10 cellular contexts compared by ENCODE assay signal in genomic region chr18:79356435-79356834, GRCh38.
DNase-seq lines count a peak whose midpoint lies in the region; ATAC-seq and TF ChIP-seq lines count a peak whose summit lies in the region.
"Had no signal": no experiment of that assay in that cellular context is flagged by ENCODE, and none has a peak within 500 bp of the region (broad histone marks: within the 10 kb centered on the region; RNA-seq: fewer than 3 reads in every experiment).

No MANE protein-coding gene starts in this region.

- TF ChIP-seq CTCF in GM13977 (IDR thresholded peaks at IDR 0.05; ENCODE audit: extremely low read depth, insufficient read depth, missing control alignments) = no peak

- peak; percentile 47 for DNase-seq in GM13977 (ENCODE audit: low spot score)
- DNase-seq in cerebellar cortex (ENCODE audit: low spot score) = no peak
- no peak for DNase-seq in C1 segment of cervical spinal cord (lab: John Stamatoyannopoulos, UW)
- no peak for DNase-seq in amygdala (lab: John Stamatoyannopoulos, UW)
- DNase-seq in SHP77 treated with DMSO at 0.1 percent for 48 hours (lab: John Stamatoyannopoulos, UW) = no peak
- DNase-seq: HFFc6, natural killer cell had no signal

- in situ Hi-C loops in GM13977 (cut with MboI; ENCODE audit: low pct_unique_long_range_greater_than_20kb, low sequenced_read_pairs, unreplicated experiment) = no loop called here

- ATAC-seq in GM19452 (IDR thresholded peaks at IDR 0.05; ENCODE audit: unreplicated experiment) = peak; percentile 96
- peak; percentile 81 for ATAC-seq in HG02798 (IDR thresholded peaks at IDR 0.05; ENCODE audit: poor library complexity, unreplicated experiment)
- peak; percentile 94 for ATAC-seq in HG03469 (IDR thresholded peaks at IDR 0.05; ENCODE audit: unreplicated experiment)
- ATAC-seq: natural killer cell had no signal
